ENCODE assay signal across 7 cellular contexts in genomic region chrX:2928583-2929434, GRCh38. TPM values are rescaled to one million over a fixed set of nuclear protein-coding genes. Genes with fewer than 3 reads are reported as not detected.
DNase-seq lines count a peak whose midpoint lies in the region; ATAC-seq and TF ChIP-seq lines count a peak whose summit lies in the region.

TSS of gene ARSD (minus strand) at chrX:2929339. CDS start at chrX:2929275, 64 bp downstream.

- DNase-seq in NT2/D1 (ENCODE audit: low read depth, low spot score) (peak; percentile 89), activated gamma-delta T cell treated with Interleukin-2 at 50 U/mL for 16 hours (peak; percentile 59), foreskin fibroblast (peak; percentile 92 to 96), nephron progenitor cell (peak; percentile 92), suprapubic skin (ENCODE audit: low spot score in 2 of 2) (peak; percentile 92 to 95)

- H3K9me3 Mint-ChIP-seq in nephron progenitor cell = peaks cover 36% of the 10 kb centered on the region

- H3K4me1 Mint-ChIP-seq in nephron progenitor cell = peaks cover 21% of the 10 kb centered on the region

- H3K27me3 Mint-ChIP-seq in nephron progenitor cell (ENCODE audit: low read depth, poor library complexity) = peaks cover 2% of the 10 kb centered on the region

- H3K36me3 ChIP-seq in NT2/D1 (ENCODE audit: insufficient read depth, insufficient read length, low read length) = peaks cover 4% of the 10 kb centered on the region
- H3K36me3 ChIP-seq in suprapubic skin = peaks cover 2% of the 10 kb centered on the region

- peak; percentile 74 to 79 for TF ChIP-seq POLR2A in suprapubic skin (IDR thresholded peaks at IDR 0.05)

- no peak for TF ChIP-seq CTCF in foreskin fibroblast (IDR thresholded peaks at IDR 0.05; ENCODE audit: low read depth, low read length)
- no peak for TF ChIP-seq CTCF in nephron progenitor cell (IDR thresholded peaks at IDR 0.05)
- TF ChIP-seq CTCF in suprapubic skin (IDR thresholded peaks at IDR 0.05) = no peak

- H3K36me3 Mint-ChIP-seq in nephron progenitor cell (ENCODE audit: low read depth) = peaks cover 55% of the 10 kb centered on the region

- peak; percentile 53 for ATAC-seq in GM18519 (IDR thresholded peaks at IDR 0.05; ENCODE audit: low FRiP score, unreplicated experiment)
- peak; percentile 49 for ATAC-seq in HG02885 (IDR thresholded peaks at IDR 0.05; ENCODE audit: poor library complexity, unreplicated experiment)

- H3K27ac Mint-ChIP-seq in nephron progenitor cell = peak within 1 kb of the TSS; percentile 97

- H3K27me3 ChIP-seq in NT2/D1 (ENCODE audit: insufficient read depth, insufficient read length) = no peaks in the 10 kb centered on the region
- no peaks in the 10 kb centered on the region for H3K27me3 ChIP-seq in suprapubic skin

- peak within 1 kb of the TSS; percentile 96 for H3K27ac ChIP-seq in suprapubic skin

- no peak for TF ChIP-seq EP300 in suprapubic skin (IDR thresholded peaks at IDR 0.05)

- peak within 1 kb of the TSS; percentile 79 for H3K4me3 ChIP-seq in NT2/D1 (ENCODE audit: insufficient read length, low read depth)
- peak within 1 kb of the TSS; percentile 62 to 63 for H3K4me3 ChIP-seq in foreskin fibroblast (ENCODE audit: low read depth in 1 of 2, low read length in 2 of 2)
- H3K4me3 ChIP-seq in suprapubic skin = peak within 1 kb of the TSS; percentile 61

- WGBS in suprapubic skin = 4% methylated on average over 42 of the region's 84 CpGs

- peak within 1 kb of the TSS; percentile 86 for H3K4me3 Mint-ChIP-seq in nephron progenitor cell

- peak within 1 kb of the TSS; percentile 86 for H3K9ac ChIP-seq in NT2/D1 (ENCODE audit: insufficient read length, low read depth)

- H3K9me3 ChIP-seq in NT2/D1 (ENCODE audit: insufficient read depth, low read length) (peaks cover 4% of the 10 kb centered on the region; the same call in 1 of the 2 replicates), suprapubic skin (no peaks in the 10 kb centered on the region)

- H3K4me1 ChIP-seq in NT2/D1 (ENCODE audit: insufficient read depth, insufficient read length) = peaks cover 4% of the 10 kb centered on the region
- H3K4me1 ChIP-seq in suprapubic skin = peaks cover 6% of the 10 kb centered on the region

RNA-seq across cellular contexts. Expression of gene ARSD, which starts in this region (rescaled TPM):
- total RNA-seq in suprapubic skin = 10 to 100 TPM; 15.6 to 24.1 (median 18.7) TPM

Comparison
In these comparisons a context has a peak if more than half of its experiments do, and no peak if none do; other contexts are left out.
1. Peak in every context shown above with its lines: DNase-seq, ATAC-seq, H3K4me3 ChIP-seq and H3K27ac ChIP-seq.